Comparison of ENCODE assay signal across 1 cellular context in genomic region chr3:81760924-81761903, GRCh38.
TF ChIP-seq lines count a peak whose summit lies in the region.

TSS of gene GBE1 (minus strand) at chr3:81761645. CDS start at chr3:81761517, 128 bp downstream.

TF ChIP-seq in WTC11, 78 proteins besides CTCF, POLR2A, EP300 and RAD21 (continued from another document and continues in another):
- TF ChIP-seq, protein P1, sequence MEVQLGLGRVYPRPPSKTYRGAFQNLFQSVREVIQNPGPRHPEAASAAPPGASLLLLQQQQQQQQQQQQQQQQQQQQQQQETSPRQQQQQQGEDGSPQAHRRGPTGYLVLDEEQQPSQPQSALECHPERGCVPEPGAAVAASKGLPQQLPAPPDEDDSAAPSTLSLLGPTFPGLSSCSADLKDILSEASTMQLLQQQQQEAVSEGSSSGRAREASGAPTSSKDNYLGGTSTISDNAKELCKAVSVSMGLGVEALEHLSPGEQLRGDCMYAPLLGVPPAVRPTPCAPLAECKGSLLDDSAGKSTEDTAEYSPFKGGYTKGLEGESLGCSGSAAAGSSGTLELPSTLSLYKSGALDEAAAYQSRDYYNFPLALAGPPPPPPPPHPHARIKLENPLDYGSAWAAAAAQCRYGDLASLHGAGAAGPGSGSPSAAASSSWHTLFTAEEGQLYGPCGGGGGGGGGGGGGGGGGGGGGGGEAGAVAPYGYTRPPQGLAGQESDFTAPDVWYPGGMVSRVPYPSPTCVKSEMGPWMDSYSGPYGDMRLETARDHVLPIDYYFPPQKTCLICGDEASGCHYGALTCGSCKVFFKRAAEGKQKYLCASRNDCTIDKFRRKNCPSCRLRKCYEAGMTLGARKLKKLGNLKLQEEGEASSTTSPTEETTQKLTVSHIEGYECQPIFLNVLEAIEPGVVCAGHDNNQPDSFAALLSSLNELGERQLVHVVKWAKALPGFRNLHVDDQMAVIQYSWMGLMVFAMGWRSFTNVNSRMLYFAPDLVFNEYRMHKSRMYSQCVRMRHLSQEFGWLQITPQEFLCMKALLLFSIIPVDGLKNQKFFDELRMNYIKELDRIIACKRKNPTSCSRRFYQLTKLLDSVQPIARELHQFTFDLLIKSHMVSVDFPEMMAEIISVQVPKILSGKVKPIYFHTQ (CRISPR knock-in tag; IDR thresholded peaks at IDR 0.05) = no peak
- TF ChIP-seq TCF7 (CRISPR knock-in tag; IDR thresholded peaks at IDR 0.05; ENCODE audit: low read depth) (0 out of 2 replicates have a peak, but pooled peaks have one; percentile 13), ZNF232 (CRISPR knock-in tag; IDR thresholded peaks at IDR 0.05) (no peak; the same call in 1 of the 2 replicates), ZNF396 (CRISPR knock-in tag; IDR thresholded peaks at IDR 0.05; ENCODE audit: borderline replicate concordance) (no peak), ATF6 (CRISPR knock-in tag; IDR thresholded peaks at IDR 0.05) (no peak), ZBTB43 (CRISPR knock-in tag; IDR thresholded peaks at IDR 0.05) (0 out of 2 replicates have a peak, but pooled peaks have one; percentile 25), IRF2 (CRISPR knock-in tag; IDR thresholded peaks at IDR 0.05; ENCODE audit: borderline replicate concordance, low read depth) (no peak), E2F1 (CRISPR knock-in tag; IDR thresholded peaks at IDR 0.05) (no peak), AFF4 (CRISPR knock-in tag; IDR thresholded peaks at IDR 0.05; ENCODE audit: borderline replicate concordance) (no peak), ARID4B (CRISPR knock-in tag; IDR thresholded peaks at IDR 0.05; ENCODE audit: borderline replicate concordance) (peak; percentile 31; the same call in 1 of the 2 replicates), ZNF138 (CRISPR knock-in tag; conservative IDR thresholded peaks at IDR 0.05) (0 out of 2 replicates have a peak, but pooled peaks have one; percentile 37), ZNF425 (CRISPR knock-in tag; conservative IDR thresholded peaks at IDR 0.05) (no peak), CBFB (CRISPR knock-in tag; IDR thresholded peaks at IDR 0.05; ENCODE audit: low read depth) (peak; percentile 85; the same call in 1 of the 2 replicates), ZNF532 (CRISPR knock-in tag; IDR thresholded peaks at IDR 0.05; ENCODE audit: borderline replicate concordance) (no peak), ATF1 (CRISPR knock-in tag; IDR thresholded peaks at IDR 0.05) (no peak), GABPB1 (CRISPR knock-in tag; IDR thresholded peaks at IDR 0.05) (peak; percentile 67), HMGA2 (CRISPR knock-in tag; IDR thresholded peaks at IDR 0.05) (no peak), SMAD4 (CRISPR knock-in tag; IDR thresholded peaks at IDR 0.05) (no peak), ZNF423 (CRISPR knock-in tag; IDR thresholded peaks at IDR 0.05) (peak; percentile 15; the same call in 1 of the 2 replicates), TP53 (CRISPR knock-in tag; IDR thresholded peaks at IDR 0.05) (no peak), NFYB (CRISPR knock-in tag; conservative IDR thresholded peaks at IDR 0.05; ENCODE audit: low read depth) (no peak), MXD4 (CRISPR knock-in tag; IDR thresholded peaks at IDR 0.05; ENCODE audit: borderline replicate concordance) (no peak)
- TF ChIP-seq, protein P2, sequence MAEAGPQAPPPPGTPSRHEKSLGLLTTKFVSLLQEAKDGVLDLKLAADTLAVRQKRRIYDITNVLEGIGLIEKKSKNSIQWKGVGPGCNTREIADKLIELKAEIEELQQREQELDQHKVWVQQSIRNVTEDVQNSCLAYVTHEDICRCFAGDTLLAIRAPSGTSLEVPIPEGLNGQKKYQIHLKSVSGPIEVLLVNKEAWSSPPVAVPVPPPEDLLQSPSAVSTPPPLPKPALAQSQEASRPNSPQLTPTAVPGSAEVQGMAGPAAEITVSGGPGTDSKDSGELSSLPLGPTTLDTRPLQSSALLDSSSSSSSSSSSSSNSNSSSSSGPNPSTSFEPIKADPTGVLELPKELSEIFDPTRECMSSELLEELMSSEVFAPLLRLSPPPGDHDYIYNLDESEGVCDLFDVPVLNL (CRISPR knock-in tag; IDR thresholded peaks at IDR 0.05; ENCODE audit: borderline replicate concordance, low read depth) = 0 out of 2 replicates have a peak, but pooled peaks have one; percentile 39
- TF ChIP-seq, protein P3, sequence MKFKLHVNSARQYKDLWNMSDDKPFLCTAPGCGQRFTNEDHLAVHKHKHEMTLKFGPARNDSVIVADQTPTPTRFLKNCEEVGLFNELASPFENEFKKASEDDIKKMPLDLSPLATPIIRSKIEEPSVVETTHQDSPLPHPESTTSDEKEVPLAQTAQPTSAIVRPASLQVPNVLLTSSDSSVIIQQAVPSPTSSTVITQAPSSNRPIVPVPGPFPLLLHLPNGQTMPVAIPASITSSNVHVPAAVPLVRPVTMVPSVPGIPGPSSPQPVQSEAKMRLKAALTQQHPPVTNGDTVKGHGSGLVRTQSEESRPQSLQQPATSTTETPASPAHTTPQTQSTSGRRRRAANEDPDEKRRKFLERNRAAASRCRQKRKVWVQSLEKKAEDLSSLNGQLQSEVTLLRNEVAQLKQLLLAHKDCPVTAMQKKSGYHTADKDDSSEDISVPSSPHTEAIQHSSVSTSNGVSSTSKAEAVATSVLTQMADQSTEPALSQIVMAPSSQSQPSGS (CRISPR knock-in tag; IDR thresholded peaks at IDR 0.05; ENCODE audit: borderline replicate concordance, low read depth) = no peak
